1 cellular context compared by ENCODE assay signal in the genomic region with DNA sequence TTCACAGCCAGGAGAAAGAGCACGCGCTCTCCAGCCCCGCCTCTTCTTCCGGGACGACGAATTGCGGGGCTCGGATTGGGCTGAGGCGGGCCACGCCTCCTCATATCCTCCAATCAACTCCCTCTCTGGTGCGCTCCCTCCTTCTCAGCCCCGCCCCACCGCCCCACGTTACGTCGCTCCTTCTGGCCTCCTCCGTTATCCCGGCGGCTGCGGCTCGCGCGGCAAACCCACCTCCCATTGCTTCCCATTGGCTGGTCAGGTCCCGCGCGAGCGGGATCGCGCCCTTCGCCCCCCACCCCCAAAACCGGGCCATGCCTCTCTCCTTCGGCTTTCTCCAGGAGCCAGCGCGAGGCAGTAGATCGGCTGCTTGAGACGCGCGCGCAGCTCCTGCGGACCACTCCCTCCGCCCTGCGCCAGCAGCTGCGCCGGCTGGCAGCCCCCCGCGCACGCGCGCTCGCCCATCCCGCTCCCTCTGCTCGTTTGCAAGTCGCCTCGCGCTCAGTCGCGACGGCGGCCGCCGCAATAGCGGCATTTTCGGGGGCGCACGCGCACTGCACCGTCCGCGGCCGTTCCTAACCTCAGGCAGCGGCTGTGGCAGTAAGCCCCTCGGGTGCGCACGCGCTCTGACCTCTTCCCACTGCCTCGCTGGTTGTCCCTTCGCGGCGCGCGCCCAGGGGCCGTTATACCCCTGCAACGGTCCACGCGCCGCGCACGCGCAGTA.
TF ChIP-seq lines count a peak whose summit lies in the region.

No MANE protein-coding gene starts in this region.

TF ChIP-seq in K562, 482 proteins besides CTCF, POLR2A, EP300 and RAD21 (continued from another document and continues in another):
- TF ChIP-seq, protein P1, sequence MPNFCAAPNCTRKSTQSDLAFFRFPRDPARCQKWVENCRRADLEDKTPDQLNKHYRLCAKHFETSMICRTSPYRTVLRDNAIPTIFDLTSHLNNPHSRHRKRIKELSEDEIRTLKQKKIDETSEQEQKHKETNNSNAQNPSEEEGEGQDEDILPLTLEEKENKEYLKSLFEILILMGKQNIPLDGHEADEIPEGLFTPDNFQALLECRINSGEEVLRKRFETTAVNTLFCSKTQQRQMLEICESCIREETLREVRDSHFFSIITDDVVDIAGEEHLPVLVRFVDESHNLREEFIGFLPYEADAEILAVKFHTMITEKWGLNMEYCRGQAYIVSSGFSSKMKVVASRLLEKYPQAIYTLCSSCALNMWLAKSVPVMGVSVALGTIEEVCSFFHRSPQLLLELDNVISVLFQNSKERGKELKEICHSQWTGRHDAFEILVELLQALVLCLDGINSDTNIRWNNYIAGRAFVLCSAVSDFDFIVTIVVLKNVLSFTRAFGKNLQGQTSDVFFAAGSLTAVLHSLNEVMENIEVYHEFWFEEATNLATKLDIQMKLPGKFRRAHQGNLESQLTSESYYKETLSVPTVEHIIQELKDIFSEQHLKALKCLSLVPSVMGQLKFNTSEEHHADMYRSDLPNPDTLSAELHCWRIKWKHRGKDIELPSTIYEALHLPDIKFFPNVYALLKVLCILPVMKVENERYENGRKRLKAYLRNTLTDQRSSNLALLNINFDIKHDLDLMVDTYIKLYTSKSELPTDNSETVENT (CRISPR knock-in tag; IDR thresholded peaks at IDR 0.05): peak; percentile 97
- TF ChIP-seq CREB1 (IDR thresholded peaks at IDR 0.05) (peak; percentile 38), CREB1 (CRISPR knock-in tag; IDR thresholded peaks at IDR 0.05) (peak; percentile 50; the same call in 1 of the 2 replicates), NR3C1 (CRISPR knock-in tag; IDR thresholded peaks at IDR 0.05) (no peak), ZNF766 (CRISPR knock-in tag; conservative IDR thresholded peaks at IDR 0.05) (no peak), JUND (IDR thresholded peaks at IDR 0.05; ENCODE audit: borderline replicate concordance, low read depth, low read length) (peak; percentile 44; the same call in 1 of the 2 replicates), JUND (tag; IDR thresholded peaks at IDR 0.05; ENCODE audit: borderline replicate concordance, low read depth, low read length) (no peak; the same call in 2 of the 3 replicates), NCOA4 (IDR thresholded peaks at IDR 0.05; ENCODE audit: partially characterized antibody) (no peak), ZNF561 (CRISPR knock-in tag; conservative IDR thresholded peaks at IDR 0.05) (no peak), ZBTB17 (CRISPR knock-in tag; IDR thresholded peaks at IDR 0.05) (peak; percentile 81), NR2C2 (CRISPR knock-in tag; IDR thresholded peaks at IDR 0.05) (peak; percentile 80), NR2C2 (tag; IDR thresholded peaks at IDR 0.05) (peak; percentile 60), FUS (optimal IDR thresholded peaks at IDR 0.05; ENCODE audit: low read depth, low read length) (peak; percentile 41), ZNF41 (CRISPR knock-in tag; conservative IDR thresholded peaks at IDR 0.05) (0 out of 2 replicates have a peak, but pooled peaks have one; percentile 10), ZNF586 (CRISPR knock-in tag; conservative IDR thresholded peaks at IDR 0.05) (no peak), ZNF184 (CRISPR knock-in tag; IDR thresholded peaks at IDR 0.05) (no peak), EWSR1 (IDR thresholded peaks at IDR 0.05; ENCODE audit: borderline replicate concordance, low read depth, partially characterized antibody) (no peak), PTRF (tag; IDR thresholded peaks at IDR 0.05) (no peak), HDAC8 (tag; IDR thresholded peaks at IDR 0.05) (no peak), FOXJ3 (CRISPR knock-in tag; IDR thresholded peaks at IDR 0.05) (no peak), ZFP36 (IDR thresholded peaks at IDR 0.05; ENCODE audit: low read depth, low read length, partially characterized antibody) (no peak), ZNF217 (CRISPR knock-in tag; IDR thresholded peaks at IDR 0.05) (no peak), SMAD1 (IDR thresholded peaks at IDR 0.05; ENCODE audit: low read depth, low read length, partially characterized antibody) (no peak), E2F3 (CRISPR knock-in tag; IDR thresholded peaks at IDR 0.05) (peak; percentile 72; the same call in 1 of the 2 replicates), FOS (IDR thresholded peaks at IDR 0.05; ENCODE audit: extremely low read depth, insufficient read length) (peak; percentile 71), ZNF324 (CRISPR knock-in tag; IDR thresholded peaks at IDR 0.05) (0 out of 2 replicates have a peak, but pooled peaks have one; percentile 45), ILK (tag; IDR thresholded peaks at IDR 0.05; ENCODE audit: borderline replicate concordance, low read depth) (no peak), MYC (IDR thresholded peaks at IDR 0.05; ENCODE audit: low read depth, low read length) (peak; percentile 96), MYC (CRISPR knock-in tag; IDR thresholded peaks at IDR 0.05; ENCODE audit: borderline replicate concordance, low read depth) (no peak), ELF1 (tag; IDR thresholded peaks at IDR 0.05) (no peak; the same call in none of the 2 replicates), ZNF274 (IDR thresholded peaks at IDR 0.05; ENCODE audit: borderline replicate concordance, low read depth, low read length) (no peak), BRD4 (IDR thresholded peaks at IDR 0.05) (0 out of 2 replicates have a peak, but pooled peaks have one; percentile 40), NR2C1 (IDR thresholded peaks at IDR 0.05) (no peak), NR2C1 (tag; IDR thresholded peaks at IDR 0.05) (no peak), CAMTA2 (CRISPR knock-in tag; conservative IDR thresholded peaks at IDR 0.05) (no peak), PRMT5 (CRISPR knock-in tag; IDR thresholded peaks at IDR 0.05) (no peak), HDGF (IDR thresholded peaks at IDR 0.05) (no peak), TEAD4 (IDR thresholded peaks at IDR 0.05; ENCODE audit: low read length) (no peak), TEAD4 (CRISPR knock-in tag; IDR thresholded peaks at IDR 0.05; ENCODE audit: borderline replicate concordance) (no peak), NR4A1 (CRISPR knock-in tag; IDR thresholded peaks at IDR 0.05) (peak; percentile 87; the same call in 1 of the 2 replicates), NR4A1 (tag; IDR thresholded peaks at IDR 0.05) (peak; percentile 68; the same call in 1 of the 2 replicates), ZFP30 (CRISPR knock-in tag; IDR thresholded peaks at IDR 0.05; ENCODE audit: borderline replicate concordance) (no peak), CC2D1A (IDR thresholded peaks at IDR 0.05) (no peak), GABPA (tag; conservative IDR thresholded peaks at IDR 0.05; ENCODE audit: low read depth) (peak; percentile 7), HOXB6 (CRISPR knock-in tag; IDR thresholded peaks at IDR 0.05; ENCODE audit: borderline replicate concordance) (no peak), KHSRP (IDR thresholded peaks at IDR 0.05) (no peak), HNRNPH1 (optimal IDR thresholded peaks at IDR 0.05; ENCODE audit: low read depth, low read length) (no peak), ATF1 (CRISPR knock-in tag; IDR thresholded peaks at IDR 0.05) (no peak), ATF1 (tag; IDR thresholded peaks at IDR 0.05) (peak; percentile 85), TOE1 (IDR thresholded peaks at IDR 0.05; ENCODE audit: borderline replicate concordance) (no peak), TOE1 (CRISPR knock-in tag; IDR thresholded peaks at IDR 0.05; ENCODE audit: borderline replicate concordance, low read depth) (peak; percentile 80; the same call in 1 of the 2 replicates), HCFC1 (IDR thresholded peaks at IDR 0.05; ENCODE audit: low read depth, low read length) (no peak), FOXK1 (CRISPR knock-in tag; IDR thresholded peaks at IDR 0.05; ENCODE audit: borderline replicate concordance) (peak; percentile 79; the same call in 1 of the 2 replicates), CCAR2 (IDR thresholded peaks at IDR 0.05; ENCODE audit: low read depth, low read length) (no peak), THRAP3 (IDR thresholded peaks at IDR 0.05; ENCODE audit: borderline replicate concordance) (no peak), ZNF668 (CRISPR knock-in tag; IDR thresholded peaks at IDR 0.05) (no peak), ZNF384 (IDR thresholded peaks at IDR 0.05; ENCODE audit: low read depth, low read length) (no peak; the same call in 1 of the 2 replicates), CHCHD3 (CRISPR knock-in tag; IDR thresholded peaks at IDR 0.05) (0 out of 2 replicates have a peak, but pooled peaks have one; percentile 49), KAT8 (IDR thresholded peaks at IDR 0.05; ENCODE audit: low read depth) (no peak), ZNF146 (CRISPR knock-in tag; IDR thresholded peaks at IDR 0.05; ENCODE audit: unreplicated experiment) (no peak), ESRRB (CRISPR knock-in tag; IDR thresholded peaks at IDR 0.05; ENCODE audit: borderline replicate concordance) (no peak)
- TF ChIP-seq, protein P2, sequence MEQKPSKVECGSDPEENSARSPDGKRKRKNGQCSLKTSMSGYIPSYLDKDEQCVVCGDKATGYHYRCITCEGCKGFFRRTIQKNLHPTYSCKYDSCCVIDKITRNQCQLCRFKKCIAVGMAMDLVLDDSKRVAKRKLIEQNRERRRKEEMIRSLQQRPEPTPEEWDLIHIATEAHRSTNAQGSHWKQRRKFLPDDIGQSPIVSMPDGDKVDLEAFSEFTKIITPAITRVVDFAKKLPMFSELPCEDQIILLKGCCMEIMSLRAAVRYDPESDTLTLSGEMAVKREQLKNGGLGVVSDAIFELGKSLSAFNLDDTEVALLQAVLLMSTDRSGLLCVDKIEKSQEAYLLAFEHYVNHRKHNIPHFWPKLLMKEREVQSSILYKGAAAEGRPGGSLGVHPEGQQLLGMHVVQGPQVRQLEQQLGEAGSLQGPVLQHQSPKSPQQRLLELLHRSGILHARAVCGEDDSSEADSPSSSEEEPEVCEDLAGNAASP (IDR thresholded peaks at IDR 0.05): no peak
- TF ChIP-seq, protein P3, sequence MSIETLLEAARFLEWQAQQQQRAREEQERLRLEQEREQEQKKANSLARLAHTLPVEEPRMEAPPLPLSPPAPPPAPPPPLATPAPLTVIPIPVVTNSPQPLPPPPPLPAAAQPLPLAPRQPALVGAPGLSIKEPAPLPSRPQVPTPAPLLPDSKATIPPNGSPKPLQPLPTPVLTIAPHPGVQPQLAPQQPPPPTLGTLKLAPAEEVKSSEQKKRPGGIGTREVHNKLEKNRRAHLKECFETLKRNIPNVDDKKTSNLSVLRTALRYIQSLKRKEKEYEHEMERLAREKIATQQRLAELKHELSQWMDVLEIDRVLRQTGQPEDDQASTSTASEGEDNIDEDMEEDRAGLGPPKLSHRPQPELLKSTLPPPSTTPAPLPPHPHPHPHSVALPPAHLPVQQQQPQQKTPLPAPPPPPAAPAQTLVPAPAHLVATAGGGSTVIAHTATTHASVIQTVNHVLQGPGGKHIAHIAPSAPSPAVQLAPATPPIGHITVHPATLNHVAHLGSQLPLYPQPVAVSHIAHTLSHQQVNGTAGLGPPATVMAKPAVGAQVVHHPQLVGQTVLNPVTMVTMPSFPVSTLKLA (conservative IDR thresholded peaks at IDR 0.05): peak; percentile 96 to 98
- TF ChIP-seq, protein P4, sequence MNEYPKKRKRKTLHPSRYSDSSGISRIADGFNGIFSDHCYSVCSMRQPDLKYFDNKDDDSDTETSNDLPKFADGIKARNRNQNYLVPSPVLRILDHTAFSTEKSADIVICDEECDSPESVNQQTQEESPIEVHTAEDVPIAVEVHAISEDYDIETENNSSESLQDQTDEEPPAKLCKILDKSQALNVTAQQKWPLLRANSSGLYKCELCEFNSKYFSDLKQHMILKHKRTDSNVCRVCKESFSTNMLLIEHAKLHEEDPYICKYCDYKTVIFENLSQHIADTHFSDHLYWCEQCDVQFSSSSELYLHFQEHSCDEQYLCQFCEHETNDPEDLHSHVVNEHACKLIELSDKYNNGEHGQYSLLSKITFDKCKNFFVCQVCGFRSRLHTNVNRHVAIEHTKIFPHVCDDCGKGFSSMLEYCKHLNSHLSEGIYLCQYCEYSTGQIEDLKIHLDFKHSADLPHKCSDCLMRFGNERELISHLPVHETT (CRISPR knock-in tag; conservative IDR thresholded peaks at IDR 0.05 in 1 of 2, IDR thresholded peaks at IDR 0.05 in 1 of 2): peak in 1 of 2 experiments; percentile 95; a peak in 2 of 4 replicates
- TF ChIP-seq, protein P5, sequence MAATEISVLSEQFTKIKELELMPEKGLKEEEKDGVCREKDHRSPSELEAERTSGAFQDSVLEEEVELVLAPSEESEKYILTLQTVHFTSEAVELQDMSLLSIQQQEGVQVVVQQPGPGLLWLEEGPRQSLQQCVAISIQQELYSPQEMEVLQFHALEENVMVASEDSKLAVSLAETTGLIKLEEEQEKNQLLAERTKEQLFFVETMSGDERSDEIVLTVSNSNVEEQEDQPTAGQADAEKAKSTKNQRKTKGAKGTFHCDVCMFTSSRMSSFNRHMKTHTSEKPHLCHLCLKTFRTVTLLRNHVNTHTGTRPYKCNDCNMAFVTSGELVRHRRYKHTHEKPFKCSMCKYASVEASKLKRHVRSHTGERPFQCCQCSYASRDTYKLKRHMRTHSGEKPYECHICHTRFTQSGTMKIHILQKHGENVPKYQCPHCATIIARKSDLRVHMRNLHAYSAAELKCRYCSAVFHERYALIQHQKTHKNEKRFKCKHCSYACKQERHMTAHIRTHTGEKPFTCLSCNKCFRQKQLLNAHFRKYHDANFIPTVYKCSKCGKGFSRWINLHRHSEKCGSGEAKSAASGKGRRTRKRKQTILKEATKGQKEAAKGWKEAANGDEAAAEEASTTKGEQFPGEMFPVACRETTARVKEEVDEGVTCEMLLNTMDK (IDR thresholded peaks at IDR 0.05; ENCODE audit: borderline replicate concordance, insufficient read depth, low read depth, low read length, poor library complexity, severe bottlenecking): no peak
- TF ChIP-seq, protein P6, sequence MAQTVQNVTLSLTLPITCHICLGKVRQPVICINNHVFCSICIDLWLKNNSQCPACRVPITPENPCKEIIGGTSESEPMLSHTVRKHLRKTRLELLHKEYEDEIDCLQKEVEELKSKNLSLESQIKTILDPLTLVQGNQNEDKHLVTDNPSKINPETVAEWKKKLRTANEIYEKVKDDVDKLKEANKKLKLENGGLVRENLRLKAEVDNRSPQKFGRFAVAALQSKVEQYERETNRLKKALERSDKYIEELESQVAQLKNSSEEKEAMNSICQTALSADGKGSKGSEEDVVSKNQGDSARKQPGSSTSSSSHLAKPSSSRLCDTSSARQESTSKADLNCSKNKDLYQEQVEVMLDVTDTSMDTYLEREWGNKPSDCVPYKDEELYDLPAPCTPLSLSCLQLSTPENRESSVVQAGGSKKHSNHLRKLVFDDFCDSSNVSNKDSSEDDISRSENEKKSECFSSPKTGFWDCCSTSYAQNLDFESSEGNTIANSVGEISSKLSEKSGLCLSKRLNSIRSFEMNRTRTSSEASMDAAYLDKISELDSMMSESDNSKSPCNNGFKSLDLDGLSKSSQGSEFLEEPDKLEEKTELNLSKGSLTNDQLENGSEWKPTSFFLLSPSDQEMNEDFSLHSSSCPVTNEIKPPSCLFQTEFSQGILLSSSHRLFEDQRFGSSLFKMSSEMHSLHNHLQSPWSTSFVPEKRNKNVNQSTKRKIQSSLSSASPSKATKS (CRISPR knock-in tag; IDR thresholded peaks at IDR 0.05): no peak
- TF ChIP-seq, protein P7, sequence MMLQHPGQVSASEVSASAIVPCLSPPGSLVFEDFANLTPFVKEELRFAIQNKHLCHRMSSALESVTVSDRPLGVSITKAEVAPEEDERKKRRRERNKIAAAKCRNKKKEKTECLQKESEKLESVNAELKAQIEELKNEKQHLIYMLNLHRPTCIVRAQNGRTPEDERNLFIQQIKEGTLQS (IDR thresholded peaks at IDR 0.05): no peak
- TF ChIP-seq, protein P7 (CRISPR knock-in tag; conservative IDR thresholded peaks at IDR 0.05): 0 out of 2 replicates have a peak, but pooled peaks have one; percentile 20
